1 cellular context compared by ENCODE assay signal in genomic region chr4:121050251-121050650, GRCh38.
TF ChIP-seq lines count a peak whose summit lies in the region.

No MANE protein-coding gene starts in this region.

TF ChIP-seq in GM12878, 131 proteins besides CTCF, POLR2A, EP300 and RAD21:
- TF ChIP-seq ZBTB11 (CRISPR knock-in tag; IDR thresholded peaks at IDR 0.05) (no peak), NRF1 (conservative IDR thresholded peaks at IDR 0.05; ENCODE audit: low read depth, low read length) (no peak), JUND (IDR thresholded peaks at IDR 0.05; ENCODE audit: low read depth, low read length) (no peak), SMAD1 (IDR thresholded peaks at IDR 0.05; ENCODE audit: low read depth, partially characterized antibody) (no peak), TAF1 (IDR thresholded peaks at IDR 0.05; ENCODE audit: borderline replicate concordance, low read depth, low read length) (no peak), CUX1 (IDR thresholded peaks at IDR 0.05; ENCODE audit: insufficient replicate concordance, low read depth, low read length) (no peak), ASH2L (IDR thresholded peaks at IDR 0.05; ENCODE audit: borderline replicate concordance, low read depth) (no peak), IRF5 (IDR thresholded peaks at IDR 0.05; ENCODE audit: borderline replicate concordance) (no peak), NFXL1 (IDR thresholded peaks at IDR 0.05; ENCODE audit: borderline replicate concordance) (no peak), TCF7 (IDR thresholded peaks at IDR 0.05; ENCODE audit: borderline replicate concordance) (no peak), FOS (IDR thresholded peaks at IDR 0.05; ENCODE audit: borderline replicate concordance, extremely low read depth, insufficient read length) (no peak), BRCA1 (IDR thresholded peaks at IDR 0.05; ENCODE audit: low read depth, low read length) (no peak), PAX8 (IDR thresholded peaks at IDR 0.05) (no peak), ZNF384 (IDR thresholded peaks at IDR 0.05; ENCODE audit: borderline replicate concordance, low read depth, low read length) (no peak), GABPA (IDR thresholded peaks at IDR 0.05; ENCODE audit: low read depth) (no peak), IKZF1 (conservative IDR thresholded peaks at IDR 0.05) (no peak), SREBF2 (IDR thresholded peaks at IDR 0.05; ENCODE audit: low read length) (no peak), HDAC6 (IDR thresholded peaks at IDR 0.05; ENCODE audit: unreplicated experiment) (no peak), DPF2 (IDR thresholded peaks at IDR 0.05) (no peak), ZBTB4 (CRISPR knock-in tag; IDR thresholded peaks at IDR 0.05) (no peak)
